27 cellular contexts compared by ENCODE assay signal in the genomic region with DNA sequence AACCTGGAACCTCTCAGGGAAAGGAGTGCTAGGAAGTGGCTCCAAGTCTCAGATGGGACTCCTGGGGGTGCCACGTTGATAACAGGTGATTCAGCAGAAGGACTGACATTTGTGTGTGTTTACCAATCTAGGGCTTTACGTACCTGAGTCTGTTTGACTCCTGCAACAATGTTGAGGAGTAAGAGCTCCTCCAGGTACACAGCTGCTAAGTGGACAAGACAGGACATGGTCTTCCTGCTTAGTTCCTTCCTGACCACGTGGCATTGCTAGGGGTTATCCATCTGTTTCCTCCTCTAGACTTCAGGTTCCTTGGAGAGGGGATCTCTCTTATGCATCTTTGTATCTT.
A peak's percentile ranks its signal among the peaks of the same experiment; 100 is the strongest.
DNase-seq lines count a peak whose midpoint lies in the region; ATAC-seq, FAIRE-seq and TF ChIP-seq lines count a peak whose summit lies in the region.
"Had no signal": no experiment of that assay in that cellular context is flagged by ENCODE, and none has a peak within 500 bp of the region (broad histone marks: within the 10 kb centered on the region; RNA-seq: fewer than 3 reads in every experiment).

No MANE protein-coding gene starts in this region.

- TF ChIP-seq EP300 in H1 (IDR thresholded peaks at IDR 0.05; ENCODE audit: borderline replicate concordance in 1 of 2, low read depth in 2 of 2, low read length in 2 of 2) (no peak), transverse colon (IDR thresholded peaks at IDR 0.05; ENCODE audit: low read depth) (no peak)

- intact Hi-C loops in breast epithelium (cut with DNase I; ENCODE audit: low total_unique reads) (no loop called here), MCF 10A (cut with micrococcal nuclease) (no loop called here), transverse colon (cut with DNase I; ENCODE audit: low total_unique reads) (loop anchor here (2.0 kb wide), 1 partner anchor 21 kb away; no protein-coding TSS in a partner anchor)

- no peak for ATAC-seq in HG02870 (IDR thresholded peaks at IDR 0.05; ENCODE audit: unreplicated experiment)
- ATAC-seq: activated CD4-positive, alpha-beta T cell treated with anti-CD3 and anti-CD28 coated beads for 36 hours; activated CD8-positive, alpha-beta T cell treated with anti-CD3 and anti-CD28 coated beads, Interleukin-2, amount 10 ng/mL, durations not matched to agents 7 days and 5 days; activated T-helper 17 cell treated with anti-CD3 and anti-CD28 coated beads, Interleukin-2, amount 50 U/mL, for 72 hours; naive thymus-derived CD4-positive, alpha-beta T cell had no signal

- H3K9me3 ChIP-seq in breast epithelium (no peaks in the 10 kb centered on the region), H1 (ENCODE audit: insufficient read depth in 2 of 2, low read depth in 1 of 2, low read length in 1 of 2) (no peaks in the 10 kb centered on the region), mucosa of rectum (ENCODE audit: control insufficient read depth in 2 of 2, low read length in 2 of 2) (no peaks in the 10 kb centered on the region), transverse colon (no peaks in the 10 kb centered on the region), MM.1S (replicated peaks; ENCODE audit: insufficient read depth, low read length) (no peaks in the 10 kb centered on the region)
- H3K9me3 ChIP-seq: left ventricle myocardium inferior, SJCRH30, testis had no signal

- no peaks in the 10 kb centered on the region for H3K79me1 ChIP-seq in H1 (ENCODE audit: low read depth, low read length)

- H3K14ac ChIP-seq in H1 (ENCODE audit: insufficient read length) = no peak overlapping the region

- WGBS in H1 (ENCODE audit: extremely low coverage in 1 of 2, insufficient coverage in 1 of 2, insufficient read length in 1 of 2, insufficient replicate concordance in 2 of 2, low coverage in 1 of 2, low lambda C conversion rate in 2 of 2, missing lambda C conversion rate in 1 of 2), 2 experiments = 90% methylated on average over 3 of the region's 3 CpGs; no CpG with 5 or more reads in 1 of the 2 experiments
- WGBS in transverse colon (ENCODE audit: low coverage in 1 of 2), 2 donors = 34 to 54% methylated on average over 3 of the region's 3 CpGs

- no peak overlapping the region for H3K4me3 Mint-ChIP-seq in MCF 10A (ENCODE audit: unreplicated experiment)
- H3K4me3 Mint-ChIP-seq: activated CD4-positive, alpha-beta T cell treated with anti-CD3 and anti-CD28 coated beads for 36 hours; activated CD8-positive, alpha-beta T cell treated with anti-CD3 and anti-CD28 coated beads, Interleukin-2, amount 10 ng/mL, durations not matched to agents 7 days and 5 days; activated T-helper 17 cell treated with anti-CD3 and anti-CD28 coated beads, Interleukin-2, amount 50 U/mL, for 72 hours; brain; naive thymus-derived CD4-positive, alpha-beta T cell had no signal

- no TSS peak for BruUV-seq in MCF 10A (replicated peaks; lab: Mats Ljungman, UMichigan)

- no peak overlapping the region for H2AK5ac ChIP-seq in H1 (ENCODE audit: low read depth, low read length)

- FAIRE-seq in H1 (lab: Jason Lieb, UNC) = no peak
- FAIRE-seq: A204.1, islet of Langerhans, RCC 7860 had no signal

- H2AFZ ChIP-seq in H1 (ENCODE audit: low read length) (peak overlapping the region; percentile 45; the same call in 1 of the 2 replicates), MM.1S (ENCODE audit: low read length) (no peak overlapping the region)

- H4K20me1 ChIP-seq in H1 (replicated peaks in 1 of 2; ENCODE audit: control insufficient read depth in 1 of 2, insufficient read depth in 2 of 2, low read length in 2 of 2) (no peaks in the 10 kb centered on the region), MM.1S (ENCODE audit: insufficient read depth, low read length) (no peaks in the 10 kb centered on the region)

- H3K27ac Mint-ChIP-seq in MCF 10A (ENCODE audit: low read depth, unreplicated experiment) = no peak overlapping the region
- H3K27ac Mint-ChIP-seq: activated CD4-positive, alpha-beta T cell treated with anti-CD3 and anti-CD28 coated beads for 36 hours; activated CD8-positive, alpha-beta T cell treated with anti-CD3 and anti-CD28 coated beads, Interleukin-2, amount 10 ng/mL, durations not matched to agents 7 days and 5 days; activated T-helper 17 cell treated with anti-CD3 and anti-CD28 coated beads, Interleukin-2, amount 50 U/mL, for 72 hours; brain; naive thymus-derived CD4-positive, alpha-beta T cell had no signal

- no peak overlapping the region for H3K4me2 ChIP-seq in H1 (ENCODE audit: insufficient read depth in 1 of 2, low read depth in 2 of 2, low read length in 2 of 2)
- H3K4me2 ChIP-seq in MM.1S (ENCODE audit: low read depth, low read length) = no peak overlapping the region

- H3K4me3 ChIP-seq in breast epithelium (peak overlapping the region in 1 of 3 donors; percentile 15), H1 (ENCODE audit: extremely low read depth in 1 of 4, insufficient read depth in 2 of 4, low read depth in 3 of 4, low read length in 4 of 4) (no peak overlapping the region), mucosa of rectum (ENCODE audit: low read length in 2 of 2) (peak overlapping the region; percentile 13 to 55), transverse colon (no peak overlapping the region), MM.1S (ENCODE audit: low read length) (no peak overlapping the region)
- H3K4me3 ChIP-seq: left ventricle myocardium inferior, SJCRH30, testis had no signal

- H3K23me2 ChIP-seq in H1 (ENCODE audit: low read depth, low read length) = no peaks in the 10 kb centered on the region; the same call in 1 of the 2 replicates

- no peak overlapping the region for H4K5ac ChIP-seq in H1 (ENCODE audit: insufficient read length, low read depth, low read length)

- no peak for TF ChIP-seq RAD21 in H1 (IDR thresholded peaks at IDR 0.05 in 1 of 2, conservative IDR thresholded peaks at IDR 0.05 in 1 of 2; ENCODE audit: low read depth in 2 of 2, low read length in 2 of 2)

- TF ChIP-seq POLR2A in breast epithelium (IDR thresholded peaks at IDR 0.05) = no peak
- TF ChIP-seq POLR2A in H1 (IDR thresholded peaks at IDR 0.05; ENCODE audit: control extremely low read depth in 1 of 2, low read depth in 2 of 2, low read length in 2 of 2) = no peak
- no peak for TF ChIP-seq POLR2A in transverse colon (IDR thresholded peaks at IDR 0.05)

- DNase-seq in breast epithelium (ENCODE audit: low spot score in 2 of 2) (no peak), MCF 10A (ENCODE audit: unreplicated experiment) (no peak), H1 (ENCODE audit: low read depth in 1 of 2, low spot score in 2 of 2) (no peak), transverse colon (no peak), DMS114 treated with DMSO at 0.1 percent for 48 hours (lab: John Stamatoyannopoulos, UW; ENCODE audit: unreplicated experiment) (no peak), MM.1S (no peak)
- DNase-seq: activated CD4-positive, alpha-beta T cell treated with anti-CD3 and anti-CD28 coated beads for 36 hours; activated CD8-positive, alpha-beta T cell treated with anti-CD3 and anti-CD28 coated beads, Interleukin-2, amount 10 ng/mL, durations not matched to agents 7 days and 5 days; activated naive CD4-positive, alpha-beta T cell treated with anti-CD3 and anti-CD28 coated beads, Interleukin-2, amount 50 U/mL, for 16 hours; amniotic stem cell; H7; KG1; naive thymus-derived CD4-positive, alpha-beta T cell; NCI-H1417 treated with DMSO at 0.1 percent for 48 hours; SJCRH30; stimulated activated naive CD4-positive, alpha-beta T cell; SW 1271 had no signal

- no peaks in the 10 kb centered on the region for H3F3A ChIP-seq in MM.1S (ENCODE audit: insufficient read depth, low read length)

- no peaks in the 10 kb centered on the region for H3K27me3 Mint-ChIP-seq in MCF 10A (ENCODE audit: insufficient read depth, unreplicated experiment)
- H3K27me3 Mint-ChIP-seq: activated CD4-positive, alpha-beta T cell treated with anti-CD3 and anti-CD28 coated beads for 36 hours had no signal

- H3K79me2 ChIP-seq in H1 (ENCODE audit: control insufficient read depth in 1 of 2, insufficient read depth in 2 of 2, low read length in 2 of 2) (no peaks in the 10 kb centered on the region), MM.1S (ENCODE audit: low read length) (no peaks in the 10 kb centered on the region)

- no peak overlapping the region for H3K23ac ChIP-seq in H1 (ENCODE audit: insufficient read length)

- no peak overlapping the region for H3K4ac ChIP-seq in H1 (replicated peaks; ENCODE audit: insufficient read length, low read depth, low read length)

- H3K4me1 ChIP-seq in breast epithelium = peaks cover 0 to 3% of the 10 kb centered on the region in 2 donors
- peaks cover 0 to 4% (median 1%) of the 10 kb centered on the region in 4 experiments; a peak in 2 of 7 replicates for H3K4me1 ChIP-seq in H1 (replicated peaks in 1 of 4; ENCODE audit: control insufficient read depth in 3 of 4, insufficient read depth in 4 of 4, low read length in 3 of 4)
- H3K4me1 ChIP-seq in mucosa of rectum (ENCODE audit: control insufficient read depth in 2 of 2, insufficient read depth in 2 of 2, low read length in 2 of 2) = peaks cover 10 to 26% of the 10 kb centered on the region in 2 donors
- peaks cover 0 to 29% (median 23%) of the 10 kb centered on the region in 4 donors for H3K4me1 ChIP-seq in transverse colon
- H3K4me1 ChIP-seq in MM.1S (ENCODE audit: low read length) = no peaks in the 10 kb centered on the region
- H3K4me1 ChIP-seq: SJCRH30 had no signal

- no peak overlapping the region; the same call in 1 of the 2 replicates for H3K18ac ChIP-seq in H1 (ENCODE audit: extremely low read depth, low read length)

- H3K27ac ChIP-seq in breast epithelium (peak overlapping the region; percentile 37 to 62), H1 (ENCODE audit: low read depth, low read length) (no peak overlapping the region), mucosa of rectum (ENCODE audit: low read depth in 2 of 2, low read length in 2 of 2) (peak overlapping the region; percentile 79), transverse colon (peak overlapping the region; percentile 40 to 78 (median 77)), MM.1S (ENCODE audit: low read length) (no peak overlapping the region)
- H3K27ac ChIP-seq: HL-60, SJCRH30, testis had no signal

- H2BK15ac ChIP-seq in H1 (ENCODE audit: low read length) = no peak overlapping the region

- H2BK5ac ChIP-seq in H1 (ENCODE audit: low read depth, low read length) = no peak overlapping the region; the same call in 1 of the 2 replicates

- H3K27me3 ChIP-seq in breast epithelium = no peaks in the 10 kb centered on the region
- no peaks in the 10 kb centered on the region for H3K27me3 ChIP-seq in H1 (replicated peaks in 1 of 4; ENCODE audit: control insufficient read depth in 3 of 4, extremely low read depth in 1 of 4, insufficient read depth in 3 of 4, low read length in 3 of 4)
- no peaks in the 10 kb centered on the region for H3K27me3 ChIP-seq in mucosa of rectum (ENCODE audit: control insufficient read depth in 2 of 2, insufficient read depth in 2 of 2, low read length in 2 of 2)
- no peaks in the 10 kb centered on the region for H3K27me3 ChIP-seq in transverse colon
- no peaks in the 10 kb centered on the region for H3K27me3 ChIP-seq in MM.1S (replicated peaks; ENCODE audit: insufficient read depth, low read length)
- H3K27me3 ChIP-seq: SJCRH30, testis had no signal

- H3K9ac ChIP-seq in H1 (replicated peaks in 1 of 4; ENCODE audit: extremely low read depth in 1 of 4, low read depth in 3 of 4, low read length in 3 of 4) (no peak overlapping the region), mucosa of rectum (ENCODE audit: low read depth in 1 of 2, low read length in 2 of 2) (no peak overlapping the region), MM.1S (ENCODE audit: low read length) (no peak overlapping the region)

- POLR2A ChIA-PET in MCF 10A (lab: Yijun Ruan, JAX) (no interaction called here), H1 (lab: Charles Lee; ENCODE audit: partially characterized antibody) (no interaction called here)

- H3K36me3 Mint-ChIP-seq in MCF 10A (ENCODE audit: insufficient read depth, unreplicated experiment) = no peaks in the 10 kb centered on the region
- H3K36me3 Mint-ChIP-seq: brain; naive thymus-derived CD4-positive, alpha-beta T cell had no signal

- H3K4me1 Mint-ChIP-seq in MCF 10A (ENCODE audit: insufficient read depth, unreplicated experiment) = no peaks in the 10 kb centered on the region
- H3K4me1 Mint-ChIP-seq: activated CD4-positive, alpha-beta T cell treated with anti-CD3 and anti-CD28 coated beads for 36 hours; activated T-helper 17 cell treated with anti-CD3 and anti-CD28 coated beads, Interleukin-2, amount 50 U/mL, for 72 hours; naive thymus-derived CD4-positive, alpha-beta T cell had no signal

- no peaks in the 10 kb centered on the region for H3K9me2 ChIP-seq in MM.1S (replicated peaks; ENCODE audit: insufficient read depth, low read length)

- no peak overlapping the region for H4K8ac ChIP-seq in H1 (ENCODE audit: extremely low read depth, insufficient read depth, low read length)

- no peaks in the 10 kb centered on the region for H3K36me3 ChIP-seq in breast epithelium
- no peaks in the 10 kb centered on the region for H3K36me3 ChIP-seq in H1 (ENCODE audit: control insufficient read depth in 2 of 4, insufficient read depth in 4 of 4, low read length in 3 of 4)
- no peaks in the 10 kb centered on the region for H3K36me3 ChIP-seq in mucosa of rectum (ENCODE audit: control insufficient read depth in 2 of 2, insufficient read depth in 2 of 2, low read length in 2 of 2)
- no peaks in the 10 kb centered on the region for H3K36me3 ChIP-seq in transverse colon
- no peaks in the 10 kb centered on the region for H3K36me3 ChIP-seq in MM.1S (replicated peaks; ENCODE audit: insufficient read depth, low read length)
- H3K36me3 ChIP-seq: left ventricle myocardium inferior, SJCRH30 had no signal

- H2BK20ac ChIP-seq in H1 (ENCODE audit: low read length) = no peak overlapping the region

- H2BK120ac ChIP-seq in H1 (replicated peaks; ENCODE audit: low read depth, low read length) = no peak overlapping the region

- no peak overlapping the region for H2BK12ac ChIP-seq in H1 (ENCODE audit: low read depth, low read length)

- CTCF ChIA-PET in MCF 10A (lab: Yijun Ruan, JAX) (interaction anchor here (0.9 kb wide), 1 partner anchor 9 kb away, joined by 3 read pairs; no protein-coding TSS in a partner anchor), H1 (lab: Charles Lee; ENCODE audit: partially characterized antibody) (interaction anchor here (1.1 to 1.6 kb wide), 3 partner anchors 10 to 27 kb away, joined by 3 to 4 read pairs (median 3); no protein-coding TSS in a partner anchor)

- no peak overlapping the region for H4K91ac ChIP-seq in H1 (replicated peaks; ENCODE audit: insufficient read length, low read length)

- TF ChIP-seq CTCF in breast epithelium (IDR thresholded peaks at IDR 0.05) (no peak), MCF 10A (IDR thresholded peaks at IDR 0.05; ENCODE audit: unreplicated experiment) (no peak), H1 (IDR thresholded peaks at IDR 0.05; ENCODE audit: control extremely low read depth in 1 of 3, insufficient read depth in 1 of 3, low read depth in 1 of 3, low read length in 3 of 3) (no peak), transverse colon (IDR thresholded peaks at IDR 0.05) (no peak), MM.1S (IDR thresholded peaks at IDR 0.05; ENCODE audit: low read length) (no peak)

- in situ Hi-C loops in transverse colon (cut with MboI; ENCODE audit: low pct_ligation_motif_present in 1 of 4, low pct_unique_long_range_greater_than_20kb in 1 of 4, low sequenced_read_pairs in 3 of 4) = no loop called here

- no peak overlapping the region for H3K56ac ChIP-seq in H1 (replicated peaks; ENCODE audit: insufficient read length, low read depth, low read length)

- peaks cover 22% of the 10 kb centered on the region for H3K9me3 Mint-ChIP-seq in MCF 10A (ENCODE audit: unreplicated experiment)
- H3K9me3 Mint-ChIP-seq: activated T-helper 17 cell treated with anti-CD3 and anti-CD28 coated beads, Interleukin-2, amount 50 U/mL, for 72 hours; brain; naive thymus-derived CD4-positive, alpha-beta T cell had no signal

Comparison
In these comparisons a context has a peak if more than half of its experiments do, and no peak if none do; other contexts are left out.
1. H3K27ac ChIP-seq: peak in breast epithelium (2 of 2), mucosa of rectum (2 of 2) and transverse colon (4 of 4); none in H1 (single experiment) and MM.1S (single experiment).
2. H3K4me3 ChIP-seq: peak in mucosa of rectum (2 of 2); none in H1 (0 of 4), transverse colon (0 of 4) and MM.1S (single experiment).